8 cellular contexts compared by ENCODE assay signal in the genomic region with DNA sequence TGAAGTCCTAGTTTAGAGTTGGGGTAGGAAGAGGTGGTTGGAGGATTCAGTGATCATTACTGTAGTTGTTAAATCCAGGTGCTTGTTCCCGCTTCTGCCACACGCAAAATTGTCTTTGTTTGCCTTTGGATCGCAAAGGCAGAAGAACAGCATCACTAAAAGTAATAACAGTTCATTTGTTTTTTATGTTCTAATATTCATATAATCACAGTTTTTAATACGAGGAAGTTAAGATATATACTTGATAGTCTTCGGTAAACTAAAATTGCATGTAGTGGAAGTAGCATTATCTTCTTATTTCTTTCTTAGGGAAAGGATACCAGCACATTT. TPM values are rescaled to one million over a fixed set of nuclear protein-coding genes. Genes with fewer than 3 reads are reported as not detected.
DNase-seq lines count a peak whose midpoint lies in the region; ATAC-seq and TF ChIP-seq lines count a peak whose summit lies in the region.

No MANE protein-coding gene starts in this region.

- peak overlapping the region; percentile 69 for H3K9ac ChIP-seq in SU-DHL-6 (ENCODE audit: low read length)

- ATAC-seq in stimulated activated memory B cell treated with anti-CD40 and anti-IgM and Interleukin-4, amounts not matched to agents 10 μg/mL and 1 μg/mL and 100 μg/mL, for 72 hours: no peak

- no peaks in the 10 kb centered on the region for H3K27me3 Mint-ChIP-seq in stimulated activated memory B cell treated with anti-CD40 and anti-IgM and Interleukin-4, amounts not matched to agents 10 μg/mL and 1 μg/mL and 100 μg/mL, for 72 hours

- H3K27ac Mint-ChIP-seq in stimulated activated memory B cell treated with anti-CD40 and anti-IgM and Interleukin-4, amounts not matched to agents 10 μg/mL and 1 μg/mL and 100 μg/mL, for 72 hours: peak overlapping the region; percentile 88

- H3K4me1 ChIP-seq in right atrium auricular region: peaks cover 0 to 44% of the 10 kb centered on the region in 2 donors

- H3K27me3 ChIP-seq in right atrium auricular region (no peaks in the 10 kb centered on the region), SU-DHL-6 (ENCODE audit: low read length) (no peaks in the 10 kb centered on the region)

- peak overlapping the region; percentile 93 for H3K4me3 Mint-ChIP-seq in stimulated activated memory B cell treated with anti-CD40 and anti-IgM and Interleukin-4, amounts not matched to agents 10 μg/mL and 1 μg/mL and 100 μg/mL, for 72 hours

- H3K36me3 Mint-ChIP-seq in stimulated activated memory B cell treated with anti-CD40 and anti-IgM and Interleukin-4, amounts not matched to agents 10 μg/mL and 1 μg/mL and 100 μg/mL, for 72 hours: no peaks in the 10 kb centered on the region

- peaks cover 4% of the 10 kb centered on the region; the same call in 1 of the 2 replicates for H3F3A ChIP-seq in SU-DHL-6 (ENCODE audit: insufficient read depth)

- peaks cover 70% of the 10 kb centered on the region for H3K79me2 ChIP-seq in SU-DHL-6 (ENCODE audit: insufficient read depth, low read length)

- H3K4me2 ChIP-seq in SU-DHL-6 (ENCODE audit: low read depth, low read length, poor library complexity, severe bottlenecking): peak overlapping the region; percentile 100

- H2AFZ ChIP-seq in SU-DHL-6 (ENCODE audit: low read depth, low read length, severe bottlenecking): peak overlapping the region; percentile 81

- H3K4me1 Mint-ChIP-seq in stimulated activated memory B cell treated with anti-CD40 and anti-IgM and Interleukin-4, amounts not matched to agents 10 μg/mL and 1 μg/mL and 100 μg/mL, for 72 hours: peaks cover 37% of the 10 kb centered on the region

- DNase-seq in right atrium auricular region (ENCODE audit: low spot score) (no peak), cardiac septum (ENCODE audit: low spot score) (no peak), hepatic stellate cell (ENCODE audit: low spot score) (peak; percentile 17), NCI-H69 (lab: John Stamatoyannopoulos, UW) (no peak), NCI-H774 (lab: John Stamatoyannopoulos, UW) (no peak)
- no peak for DNase-seq in stimulated activated CD4-positive, alpha-beta T cell treated with anti-CD3 and anti-CD28 coated beads, Interleukin-2, amount 100 ng/mL, for 24 hours

- H3K27ac ChIP-seq in right atrium auricular region (peak overlapping the region; percentile 86 to 89), SU-DHL-6 (ENCODE audit: low read depth, low read length) (peak overlapping the region; percentile 72)

- H3K4me3 ChIP-seq in right atrium auricular region: peak overlapping the region; percentile 86 to 98
- peak overlapping the region; percentile 86 for H3K4me3 ChIP-seq in SU-DHL-6 (ENCODE audit: insufficient read depth, low read length, poor library complexity, severe bottlenecking)

- TF ChIP-seq CTCF in right atrium auricular region (IDR thresholded peaks at IDR 0.05) (no peak), SU-DHL-6 (IDR thresholded peaks at IDR 0.05; ENCODE audit: insufficient read depth, low read length, poor library complexity, severe bottlenecking) (no peak)

- intact Hi-C loops in cardiac septum (cut with DNase I): loop anchor here (5.0 kb wide), 1 partner anchor 85 kb away; no protein-coding TSS in a partner anchor

- H3K36me3 ChIP-seq in right atrium auricular region (no peaks in the 10 kb centered on the region), SU-DHL-6 (ENCODE audit: low read length) (0 out of 2 replicates have a peak, but pooled peaks cover 2% of the 10 kb centered on the region)

- no peaks in the 10 kb centered on the region for H3K9me3 Mint-ChIP-seq in stimulated activated memory B cell treated with anti-CD40 and anti-IgM and Interleukin-4, amounts not matched to agents 10 μg/mL and 1 μg/mL and 100 μg/mL, for 72 hours

- H3K9me3 ChIP-seq in right atrium auricular region: no peaks in the 10 kb centered on the region
- H3K9me3 ChIP-seq in SU-DHL-6 (ENCODE audit: insufficient read depth, low read length): no peaks in the 10 kb centered on the region

- no peaks in the 10 kb centered on the region for H3K9me2 ChIP-seq in SU-DHL-6 (replicated peaks; ENCODE audit: insufficient read depth, low read length)

- no peaks in the 10 kb centered on the region for H4K20me1 ChIP-seq in SU-DHL-6 (ENCODE audit: low read depth, low read length)

RNA-seq across cellular contexts. Expression of gene NDUFB3, which starts 0.4 kb away (rescaled TPM):
- 100 to 1,000 TPM; 152 to 238 TPM for total RNA-seq in right atrium auricular region
- total RNA-seq in cardiac septum: 278 TPM

RNA-seq across cellular contexts. Expression of gene HYCC2, which starts 0.7 kb away (rescaled TPM):
- total RNA-seq in right atrium auricular region: 1 to 10 TPM; 4.0 to 4.8 TPM
- 14.2 TPM for total RNA-seq in cardiac septum

RNA-seq across cellular contexts. Expression of gene CFLAR, which starts 43.8 kb away (rescaled TPM):
- total RNA-seq in right atrium auricular region (100 to 1,000 TPM; 154 to 179 TPM), cardiac septum (193 TPM)
